7 cellular contexts compared by ENCODE assay signal in the genomic region with DNA sequence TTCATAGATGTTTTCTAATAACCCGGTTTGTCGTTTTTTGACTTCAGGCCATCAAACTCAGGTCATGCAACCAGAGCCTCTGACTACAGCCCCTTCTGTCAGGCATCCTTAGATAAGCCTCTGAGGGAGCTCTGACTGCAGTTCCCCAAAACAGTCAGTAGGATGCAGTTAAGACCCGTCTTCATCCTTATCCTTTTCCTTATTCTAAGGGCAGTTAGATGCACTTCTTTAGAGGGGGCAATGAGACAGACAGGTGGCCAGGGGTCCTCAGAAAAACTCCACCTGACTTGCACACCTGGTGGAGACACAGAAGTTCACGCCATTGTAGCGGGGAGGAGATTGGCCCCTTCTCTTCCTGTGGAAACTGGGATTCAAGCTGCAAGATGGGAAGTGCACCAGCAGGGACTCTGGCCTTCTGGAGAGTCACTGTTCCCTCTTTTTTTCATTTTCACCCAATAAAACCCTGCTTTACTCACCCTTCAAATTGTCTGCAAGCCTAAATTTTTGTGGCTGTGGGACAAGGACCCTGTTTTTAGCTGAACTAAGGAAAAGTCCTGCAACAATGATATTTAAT.
DNase-seq lines count a peak whose midpoint lies in the region; ATAC-seq, FAIRE-seq and TF ChIP-seq lines count a peak whose summit lies in the region.

No MANE protein-coding gene starts in this region.

- H4K8ac ChIP-seq in IMR-90 (ENCODE audit: low read depth in 2 of 2, low read length in 2 of 2): no peak overlapping the region

- FAIRE-seq in bronchial epithelial cell (lab: Jason Lieb, UNC): no peak

- no peak overlapping the region for H4K91ac ChIP-seq in IMR-90 (ENCODE audit: insufficient read depth, low read depth, low read length)

- H3K79me2 ChIP-seq in osteoblast (ENCODE audit: insufficient read depth, low read length): no peaks in the 10 kb centered on the region

- H2BK20ac ChIP-seq in IMR-90 (ENCODE audit: low read depth, low read length): no peak overlapping the region

- H4K5ac ChIP-seq in IMR-90 (ENCODE audit: low read depth, low read length): no peak overlapping the region

- no peaks in the 10 kb centered on the region for H3K9me1 ChIP-seq in IMR-90 (ENCODE audit: insufficient read depth, low read length)

- no TSS peak for BruUV-seq in IMR-90 (replicated peaks; lab: Mats Ljungman, UMichigan)

- H2AFZ ChIP-seq in IMR-90 (replicated peaks; ENCODE audit: low read length, poor library complexity) (peak overlapping the region; percentile 82), osteoblast (ENCODE audit: low read length) (no peak overlapping the region)

- in situ Hi-C loops in IMR-90 (cut with MboI; ENCODE audit: low sequenced_read_pairs): no loop called here

- POLR2A ChIA-PET in IMR-90 (lab: Charles Lee; ENCODE audit: unreplicated experiment): no interaction called here

- H3K9me3 ChIP-seq in IMR-90 (ENCODE audit: control insufficient read depth, insufficient read depth, low read length): no peaks in the 10 kb centered on the region
- H3K9me3 ChIP-seq in osteoblast (ENCODE audit: low read depth, low read length): no peaks in the 10 kb centered on the region

- no peak overlapping the region for H3K18ac ChIP-seq in IMR-90 (ENCODE audit: low read depth, low read length)

- dilution Hi-C loops in IMR-90 (cut with HindIII; ENCODE audit: low sequenced_read_pairs, unreplicated experiment): no loop called here

- intact Hi-C loops in IMR-90 (cut with micrococcal nuclease): loop anchor here (5.0 kb wide), 2 partner anchors 183 to 853 kb away; no protein-coding TSS in a partner anchor
- intact Hi-C loops in lower leg skin (cut with DNase I; ENCODE audit: low total_unique reads): no loop called here

- peak; percentile 43; the same call in 1 of the 2 replicates for TF ChIP-seq RAD21 in IMR-90 (IDR thresholded peaks at IDR 0.05; ENCODE audit: low read length)

- CTCF ChIA-PET in IMR-90 (lab: Yijun Ruan, JAX): interaction anchor here (0.7 to 1.2 kb wide), 2 partner anchors 18 to 851 kb away, joined by 3 read pairs; no protein-coding TSS in a partner anchor

- WGBS in IMR-90 (ENCODE audit: extremely low coverage in 2 of 2, insufficient read length in 1 of 2), 2 experiments: no CpG with 5 or more reads among the region's 5 CpGs
- 34 to 41% methylated on average over 5 of the region's 5 CpGs for WGBS in lower leg skin, 2 donors

- no peak overlapping the region for H2AK9ac ChIP-seq in IMR-90 (replicated peaks; ENCODE audit: low read depth, low read length, poor library complexity)

- H3K4me1 ChIP-seq in IMR-90 (ENCODE audit: control insufficient read depth, insufficient read depth, low read length) (no peaks in the 10 kb centered on the region), osteoblast (ENCODE audit: insufficient read depth, low read length) (no peaks in the 10 kb centered on the region)

- TF ChIP-seq CTCF in IMR-90 (conservative IDR thresholded peaks at IDR 0.05; ENCODE audit: low read depth, low read length) (peak; percentile 46), bronchial epithelial cell (IDR thresholded peaks at IDR 0.05; ENCODE audit: insufficient read depth, low read length, severe bottlenecking) (peak; percentile 49), osteoblast (IDR thresholded peaks at IDR 0.05; ENCODE audit: extremely low read depth, low read depth, low read length) (peak; percentile 43), lower leg skin (IDR thresholded peaks at IDR 0.05) (no peak), coronary artery (IDR thresholded peaks at IDR 0.05) (no peak)

- DNase-seq in IMR-90 (peak; percentile 45), bronchial epithelial cell (ENCODE audit: low read depth) (peak; percentile 34), osteoblast (ENCODE audit: insufficient read length, low spot score, missing footprints) (no peak), lower leg skin (ENCODE audit: low spot score in 2 of 2) (no peak), AML-193 (lab: John Stamatoyannopoulos, UW) (no peak), coronary artery (ENCODE audit: low spot score) (no peak)

- H3K56ac ChIP-seq in IMR-90 (ENCODE audit: extremely low read depth, insufficient read depth, low read length): no peak overlapping the region

- H3K27me3 ChIP-seq in IMR-90 (ENCODE audit: control insufficient read depth, insufficient read depth, low read length): no peaks in the 10 kb centered on the region
- no peaks in the 10 kb centered on the region for H3K27me3 ChIP-seq in bronchial epithelial cell (ENCODE audit: control insufficient read depth, insufficient read depth, low read length)
- H3K27me3 ChIP-seq in osteoblast (ENCODE audit: insufficient read depth, low read length): no peaks in the 10 kb centered on the region

- no peak overlapping the region for H2BK15ac ChIP-seq in IMR-90 (ENCODE audit: low read depth, low read length)

- no peak overlapping the region for H3K14ac ChIP-seq in IMR-90 (replicated peaks; ENCODE audit: low read depth, low read length)

- H2BK5ac ChIP-seq in IMR-90 (ENCODE audit: low read depth, low read length, poor library complexity, severe bottlenecking): no peak overlapping the region

- no peak for TF ChIP-seq POLR2A in IMR-90 (IDR thresholded peaks at IDR 0.05; ENCODE audit: low read depth, low read length)
- TF ChIP-seq POLR2A in lower leg skin (IDR thresholded peaks at IDR 0.05): no peak

- H4K20me1 ChIP-seq in IMR-90 (ENCODE audit: insufficient read depth, low read length): no peaks in the 10 kb centered on the region
- no peaks in the 10 kb centered on the region for H4K20me1 ChIP-seq in osteoblast (ENCODE audit: insufficient read depth, low read length)

- ATAC-seq in GM18858 (IDR thresholded peaks at IDR 0.05; ENCODE audit: unreplicated experiment): peak; percentile 68
- ATAC-seq in IMR-90 (ENCODE audit: low read depth): peak; percentile 87; the same call in 1 of the 2 replicates

- H3K4ac ChIP-seq in IMR-90 (ENCODE audit: low read depth, low read length): no peak overlapping the region

- H3K27ac ChIP-seq in IMR-90 (ENCODE audit: insufficient read depth, low read length) (no peak overlapping the region), osteoblast (ENCODE audit: low read depth, low read length) (no peak overlapping the region), coronary artery (no peak overlapping the region)

- no peak overlapping the region for H3K23ac ChIP-seq in IMR-90 (ENCODE audit: low read depth, low read length)

- no peaks in the 10 kb centered on the region for H3K79me1 ChIP-seq in IMR-90 (ENCODE audit: low read depth in 1 of 2, low read length in 2 of 2)

- no peak overlapping the region for H2BK120ac ChIP-seq in IMR-90 (ENCODE audit: low read depth, low read length)

- H3K36me3 ChIP-seq in IMR-90 (ENCODE audit: control insufficient read depth, insufficient read depth, low read length): no peaks in the 10 kb centered on the region
- no peaks in the 10 kb centered on the region for H3K36me3 ChIP-seq in bronchial epithelial cell (ENCODE audit: control insufficient read depth, insufficient read depth, low read length)
- H3K36me3 ChIP-seq in osteoblast (ENCODE audit: insufficient read depth, low read length): no peaks in the 10 kb centered on the region

- H3K4me2 ChIP-seq in IMR-90 (ENCODE audit: low read depth, low read length): no peak overlapping the region
- H3K4me2 ChIP-seq in osteoblast (ENCODE audit: insufficient read depth, low read length): no peak overlapping the region

- H3K4me3 ChIP-seq in IMR-90 (ENCODE audit: insufficient read depth, low read depth, low read length) (no peak overlapping the region), bronchial epithelial cell (ENCODE audit: low read depth, low read length) (no peak overlapping the region), osteoblast (ENCODE audit: insufficient read depth, low read length) (no peak overlapping the region), lower leg skin (ENCODE audit: low read depth, poor library complexity, severe bottlenecking) (no peak overlapping the region), coronary artery (no peak overlapping the region)

- no peak overlapping the region for H3K9ac ChIP-seq in IMR-90 (ENCODE audit: low read depth, low read length)

- H2AK5ac ChIP-seq in IMR-90 (ENCODE audit: low read depth, low read length): no peak overlapping the region

TF ChIP-seq in IMR-90, 13 proteins besides CTCF, POLR2A, EP300 and RAD21:
- TF ChIP-seq MXI1 (IDR thresholded peaks at IDR 0.05; ENCODE audit: borderline replicate concordance, low read depth, low read length) (no peak), NFE2L2 (IDR thresholded peaks at IDR 0.05; ENCODE audit: low read depth, low read length) (no peak), MAZ (IDR thresholded peaks at IDR 0.05; ENCODE audit: borderline replicate concordance, low read depth, low read length) (no peak), USF2 (IDR thresholded peaks at IDR 0.05; ENCODE audit: low read depth, low read length) (no peak), SMC3 (IDR thresholded peaks at IDR 0.05; ENCODE audit: low read depth, low read length) (no peak), RFX5 (IDR thresholded peaks at IDR 0.05; ENCODE audit: low read depth, low read length) (no peak), MAFK (IDR thresholded peaks at IDR 0.05; ENCODE audit: low read depth, low read length) (no peak), BHLHE40 (IDR thresholded peaks at IDR 0.05; ENCODE audit: low read depth, low read length) (no peak), FOS (IDR thresholded peaks at IDR 0.05; ENCODE audit: low read depth, low read length) (no peak), CEBPB (IDR thresholded peaks at IDR 0.05; ENCODE audit: low read depth, low read length) (no peak), ELK1 (IDR thresholded peaks at IDR 0.05; ENCODE audit: borderline replicate concordance, low read depth, low read length) (no peak), CHD1 (IDR thresholded peaks at IDR 0.05; ENCODE audit: low read depth, low read length) (no peak), RCOR1 (IDR thresholded peaks at IDR 0.05; ENCODE audit: insufficient replicate concordance, low read length) (no peak)
TF ChIP-seq in IMR-90: peak in this region for 0.

Comparison
In these comparisons a context has a peak if more than half of its experiments do, and no peak if none do; other contexts are left out.
1. DNase-seq: peak in IMR-90 (single experiment) and bronchial epithelial cell (single experiment); none in osteoblast (single experiment), lower leg skin (0 of 2), AML-193 (0 of 2) and coronary artery (single experiment).
2. CTCF ChIP-seq: peak in IMR-90 (single experiment), bronchial epithelial cell (single experiment) and osteoblast (single experiment); none in lower leg skin (0 of 3) and coronary artery (single experiment).